ENCODE assay signal across 22 cellular contexts in the genomic region with DNA sequence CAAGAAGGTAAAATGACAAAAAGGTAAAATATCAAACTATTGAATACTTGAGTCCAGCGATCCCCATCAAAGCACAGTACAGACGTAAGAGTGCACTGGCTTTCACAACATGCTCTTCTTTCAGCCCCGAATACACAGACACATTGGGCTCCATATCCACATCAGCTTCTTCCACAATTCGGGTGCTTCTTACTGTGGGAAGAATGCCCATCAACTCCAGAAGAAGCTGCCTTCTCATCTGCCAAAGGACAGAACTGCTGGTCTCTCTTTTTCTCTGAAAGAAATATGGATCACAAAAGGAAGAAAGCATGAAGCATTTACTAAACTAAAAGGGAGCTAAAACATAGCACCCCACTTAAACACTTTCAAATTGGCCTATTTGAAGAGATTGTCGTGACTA. TPM values are rescaled to one million over a fixed set of nuclear protein-coding genes. Genes with fewer than 3 reads are reported as not detected.
DNase-seq lines count a peak whose midpoint lies in the region; ATAC-seq and TF ChIP-seq lines count a peak whose summit lies in the region.
"Had no signal": no experiment of that assay in that cellular context is flagged by ENCODE, and none has a peak within 500 bp of the region (broad histone marks: within the 10 kb centered on the region; RNA-seq: fewer than 3 reads in every experiment).

No MANE protein-coding gene starts in this region.

- CTCF ChIA-PET in activated CD8-positive, alpha-beta memory T cell treated with anti-CD3 and anti-CD28 coated beads, Interleukin-2, amount 10 ng/mL, durations not matched to agents 7 days and 5 days (lab: Charles Lee) = interaction anchor here (0.8 to 2.0 kb wide), 2 partner anchors 111 to 202 kb away, joined by 3 to 4 read pairs; no protein-coding TSS in a partner anchor

- H3K4me1 ChIP-seq in left ventricle myocardium inferior = no peaks in the 10 kb centered on the region
- H3K4me1 ChIP-seq: BE2C; BLaER1 treated with 17β-estradiol and CSF1 and Interleukin-3, amounts not matched to agents 10 nM and 100 nM had no signal

- no peak overlapping the region for H3K27ac ChIP-seq in left ventricle myocardium inferior (replicated peaks)
- H3K27ac ChIP-seq: 22Rv1; BLaER1 treated with 17β-estradiol and CSF1 and Interleukin-3, amounts not matched to agents 10 nM and 100 nM; GM23248 had no signal

- intact Hi-C loops in left ventricle myocardium inferior (cut with micrococcal nuclease) = no loop called here

- no peaks in the 10 kb centered on the region for H3K27me3 Mint-ChIP-seq in activated CD8-positive, alpha-beta memory T cell treated with anti-CD3 and anti-CD28 coated beads, Interleukin-2, amount 10 ng/mL, durations not matched to agents 7 days and 5 days
- H3K27me3 Mint-ChIP-seq in activated naive CD8-positive, alpha-beta T cell = no peaks in the 10 kb centered on the region
- no peaks in the 10 kb centered on the region for H3K27me3 Mint-ChIP-seq in activated naive CD8-positive, alpha-beta T cell treated with anti-CD3 and anti-CD28 coated beads, Interleukin-2, amount 50 U/mL, for 24 hours
- no peaks in the 10 kb centered on the region for H3K27me3 Mint-ChIP-seq in memory B cell
- H3K27me3 Mint-ChIP-seq: CD4-positive, alpha-beta T cell; CD8-positive, alpha-beta memory T cell had no signal

- TF ChIP-seq CTCF in left ventricle myocardium inferior (IDR thresholded peaks at IDR 0.05; ENCODE audit: borderline replicate concordance) = no peak

- H3K4me3 ChIP-seq in left ventricle myocardium inferior = no peak overlapping the region
- H3K4me3 ChIP-seq: BLaER1 treated with 17β-estradiol and CSF1 and Interleukin-3, amounts not matched to agents 10 nM and 100 nM; GM23248 had no signal

- no peak for DNase-seq in activated CD8-positive, alpha-beta memory T cell treated with anti-CD3 and anti-CD28 coated beads, Interleukin-2, amount 10 ng/mL, durations not matched to agents 7 days and 5 days
- DNase-seq in activated CD8-positive, alpha-beta memory T cell treated with anti-CD3 and anti-CD28 coated beads for 24 hours = no peak
- no peak for DNase-seq in activated naive CD8-positive, alpha-beta T cell treated with anti-CD3 and anti-CD28 coated beads, Interleukin-2, amount 50 U/mL, for 24 hours
- DNase-seq in memory B cell (ENCODE audit: low spot score in 2 of 2) (no peak), DMS79 treated with DMSO at 0.1 percent for 48 hours (lab: John Stamatoyannopoulos, UW) (no peak), left ventricle myocardium inferior (no peak)
- DNase-seq: ACHN; AML-193; BE2C; Calu3; CD4-positive, alpha-beta T cell; CD8-positive, alpha-beta memory T cell; COR-L47; DMS53; DND-41; GM23248; H7; HCEC 1CT had no signal

- H3K36me3 ChIP-seq in left ventricle myocardium inferior = peaks cover 93% of the 10 kb centered on the region

- H3K36me3 Mint-ChIP-seq in activated CD8-positive, alpha-beta memory T cell treated with anti-CD3 and anti-CD28 coated beads, Interleukin-2, amount 10 ng/mL, durations not matched to agents 7 days and 5 days = peaks cover 34% of the 10 kb centered on the region
- peaks cover 13% of the 10 kb centered on the region for H3K36me3 Mint-ChIP-seq in activated naive CD8-positive, alpha-beta T cell
- H3K36me3 Mint-ChIP-seq in activated naive CD8-positive, alpha-beta T cell treated with anti-CD3 and anti-CD28 coated beads, Interleukin-2, amount 50 U/mL, for 24 hours (ENCODE audit: low read depth) = peaks cover 50% of the 10 kb centered on the region
- peaks cover 28% of the 10 kb centered on the region for H3K36me3 Mint-ChIP-seq in memory B cell

- H3K27ac Mint-ChIP-seq in activated CD8-positive, alpha-beta memory T cell treated with anti-CD3 and anti-CD28 coated beads, Interleukin-2, amount 10 ng/mL, durations not matched to agents 7 days and 5 days = peak overlapping the region; percentile 54
- peak overlapping the region; percentile 34 for H3K27ac Mint-ChIP-seq in activated naive CD8-positive, alpha-beta T cell
- no peak overlapping the region for H3K27ac Mint-ChIP-seq in activated naive CD8-positive, alpha-beta T cell treated with anti-CD3 and anti-CD28 coated beads, Interleukin-2, amount 50 U/mL, for 24 hours
- peak overlapping the region; percentile 28 for H3K27ac Mint-ChIP-seq in memory B cell
- H3K27ac Mint-ChIP-seq: CD4-positive, alpha-beta T cell had no signal

- no peak for ATAC-seq in activated CD8-positive, alpha-beta memory T cell treated with anti-CD3 and anti-CD28 coated beads, Interleukin-2, amount 10 ng/mL, durations not matched to agents 7 days and 5 days
- no peak for ATAC-seq in activated naive CD8-positive, alpha-beta T cell treated with anti-CD3 and anti-CD28 coated beads, Interleukin-2, amount 50 U/mL, for 24 hours
- no peak for ATAC-seq in memory B cell (ENCODE audit: low read depth)

- H3K4me3 Mint-ChIP-seq in activated CD8-positive, alpha-beta memory T cell treated with anti-CD3 and anti-CD28 coated beads, Interleukin-2, amount 10 ng/mL, durations not matched to agents 7 days and 5 days = no peak overlapping the region
- H3K4me3 Mint-ChIP-seq in activated naive CD8-positive, alpha-beta T cell = no peak overlapping the region
- H3K4me3 Mint-ChIP-seq in activated naive CD8-positive, alpha-beta T cell treated with anti-CD3 and anti-CD28 coated beads, Interleukin-2, amount 50 U/mL, for 24 hours = no peak overlapping the region
- H3K4me3 Mint-ChIP-seq in memory B cell = no peak overlapping the region
- H3K4me3 Mint-ChIP-seq: CD14-positive monocyte; CD4-positive, alpha-beta T cell had no signal

- H3K9me3 Mint-ChIP-seq in activated CD8-positive, alpha-beta memory T cell treated with anti-CD3 and anti-CD28 coated beads, Interleukin-2, amount 10 ng/mL, durations not matched to agents 7 days and 5 days (ENCODE audit: low read depth) = no peaks in the 10 kb centered on the region
- no peaks in the 10 kb centered on the region for H3K9me3 Mint-ChIP-seq in activated naive CD8-positive, alpha-beta T cell (ENCODE audit: low read depth)
- H3K9me3 Mint-ChIP-seq in activated naive CD8-positive, alpha-beta T cell treated with anti-CD3 and anti-CD28 coated beads, Interleukin-2, amount 50 U/mL, for 24 hours = no peaks in the 10 kb centered on the region
- no peaks in the 10 kb centered on the region for H3K9me3 Mint-ChIP-seq in memory B cell
- H3K9me3 Mint-ChIP-seq: CD14-positive monocyte; CD4-positive, alpha-beta T cell; CD8-positive, alpha-beta memory T cell had no signal

- H3K4me1 Mint-ChIP-seq in activated CD8-positive, alpha-beta memory T cell treated with anti-CD3 and anti-CD28 coated beads, Interleukin-2, amount 10 ng/mL, durations not matched to agents 7 days and 5 days = peaks cover 9% of the 10 kb centered on the region
- H3K4me1 Mint-ChIP-seq in activated naive CD8-positive, alpha-beta T cell (ENCODE audit: low read depth) = no peaks in the 10 kb centered on the region
- H3K4me1 Mint-ChIP-seq in activated naive CD8-positive, alpha-beta T cell treated with anti-CD3 and anti-CD28 coated beads, Interleukin-2, amount 50 U/mL, for 24 hours = no peaks in the 10 kb centered on the region
- peaks cover 3% of the 10 kb centered on the region for H3K4me1 Mint-ChIP-seq in memory B cell
- H3K4me1 Mint-ChIP-seq: CD14-positive monocyte had no signal

- H3K27me3 ChIP-seq in left ventricle myocardium inferior (ENCODE audit: low read depth) = no peaks in the 10 kb centered on the region
- H3K27me3 ChIP-seq: BE2C; BLaER1 treated with 17β-estradiol and CSF1 and Interleukin-3, amounts not matched to agents 10 nM and 100 nM had no signal

- no peaks in the 10 kb centered on the region for H3K9me3 ChIP-seq in left ventricle myocardium inferior (replicated peaks)
- H3K9me3 ChIP-seq: BE2C had no signal

RNA-seq across cellular contexts. Expression of gene INTS2, which starts 20.4 kb away (rescaled TPM):
- total RNA-seq in activated CD8-positive, alpha-beta memory T cell treated with anti-CD3 and anti-CD28 coated beads, Interleukin-2, amount 10 ng/mL, durations not matched to agents 7 days and 5 days = 10 to 100 TPM; 24.5 to 26.6 TPM
- 10.9 TPM for total RNA-seq in left ventricle myocardium inferior

RNA-seq across cellular contexts. Expression of gene BRIP1, which starts 44.0 kb away (rescaled TPM):
- total RNA-seq in activated CD8-positive, alpha-beta memory T cell treated with anti-CD3 and anti-CD28 coated beads, Interleukin-2, amount 10 ng/mL, durations not matched to agents 7 days and 5 days = 10 to 100 TPM; 23.8 to 30.6 TPM
- total RNA-seq in left ventricle myocardium inferior = 0.22 TPM

Comparison
In these comparisons a context has a peak if more than half of its experiments do, and no peak if none do; other contexts are left out.
1. RNA of gene BRIP1, which starts 44.0 kb away (total RNA-seq): 23.8 to 30.6 TPM in activated CD8-positive, alpha-beta memory T cell treated with anti-CD3 and anti-CD28 coated beads, Interleukin-2, amount 10 ng/mL, durations not matched to agents 7 days and 5 days; 0.22 TPM in left ventricle myocardium inferior (single experiment); every median in the first group is over 10 times any median in the second.